In genomic region chr2:177246523-177247030, GRCh38 we compare ENCODE assay signal across 8 cellular contexts. TPM values are rescaled to one million over a fixed set of nuclear protein-coding genes. Genes with fewer than 3 reads are reported as not detected.
DNase-seq lines count a peak whose midpoint lies in the region; ATAC-seq and TF ChIP-seq lines count a peak whose summit lies in the region.
"Not testable (repeated sequence)": the region's sequence is repeated elsewhere in the genome, so short reads cannot be mapped to it uniquely, and the experiment has no call there.

No MANE protein-coding gene starts in this region.

- not testable (repeated sequence) for H3K9me2 ChIP-seq in Karpas-422 (replicated peaks; ENCODE audit: insufficient read depth, low read length)

- peak overlapping the region in 6 of 7 donors; percentile 22 to 76 (median 56) for H3K27ac Mint-ChIP-seq in CD4-positive, alpha-beta memory T cell
- peak overlapping the region; percentile 45 for H3K27ac Mint-ChIP-seq in activated CD4-positive, alpha-beta memory T cell treated with anti-CD3 and anti-CD28 coated beads for 36 hours
- H3K27ac Mint-ChIP-seq in activated naive CD8-positive, alpha-beta T cell treated with anti-CD3 and anti-CD28 coated beads, Interleukin-2, amount 50 U/mL, for 24 hours: peak overlapping the region; percentile 35

- not testable (repeated sequence) for H4K8ac ChIP-seq in mesenchymal stem cell (ENCODE audit: low read length); trophoblast cell (ENCODE audit: low read depth, low read length)

- H2BK15ac ChIP-seq in mesenchymal stem cell (ENCODE audit: low read depth, poor library complexity, severe bottlenecking): not testable (repeated sequence)

- H3K14ac ChIP-seq in mesenchymal stem cell (ENCODE audit: low read length in 2 of 2); trophoblast cell (ENCODE audit: low read length): not testable (repeated sequence)

- H4K12ac ChIP-seq in trophoblast cell (ENCODE audit: low read depth, low read length): not testable (repeated sequence)

- not testable (repeated sequence) for H2AK5ac ChIP-seq in mesenchymal stem cell (ENCODE audit: low read length, severe bottlenecking); trophoblast cell (ENCODE audit: low read length)

- not testable (repeated sequence) for H4K91ac ChIP-seq in mesenchymal stem cell (ENCODE audit: low read length); trophoblast cell (ENCODE audit: low read depth, low read length)

- peaks cover 65 to 93% (median 76%) of the 10 kb centered on the region in 4 donors for H3K4me1 Mint-ChIP-seq in CD4-positive, alpha-beta memory T cell
- H3K4me1 Mint-ChIP-seq in activated CD4-positive, alpha-beta memory T cell treated with anti-CD3 and anti-CD28 coated beads for 36 hours (ENCODE audit: low read depth): peaks cover 80% of the 10 kb centered on the region
- peaks cover 78% of the 10 kb centered on the region for H3K4me1 Mint-ChIP-seq in activated naive CD8-positive, alpha-beta T cell treated with anti-CD3 and anti-CD28 coated beads, Interleukin-2, amount 50 U/mL, for 24 hours

- not testable (repeated sequence) for H2BK120ac ChIP-seq in mesenchymal stem cell (ENCODE audit: low read depth, low read length); trophoblast cell (ENCODE audit: insufficient read depth, low read length, poor library complexity)

- H3K18ac ChIP-seq in mesenchymal stem cell (ENCODE audit: low read depth in 1 of 2, low read length in 2 of 2); trophoblast cell (ENCODE audit: low read length): not testable (repeated sequence)

- not testable (repeated sequence) for H3K27me3 Mint-ChIP-seq in CD4-positive, alpha-beta memory T cell; activated CD4-positive, alpha-beta memory T cell treated with anti-CD3 and anti-CD28 coated beads for 36 hours; activated naive CD8-positive, alpha-beta T cell treated with anti-CD3 and anti-CD28 coated beads, Interleukin-2, amount 50 U/mL, for 24 hours

- not testable (repeated sequence) for H2AFZ ChIP-seq in Karpas-422 (ENCODE audit: low read length); mesenchymal stem cell (ENCODE audit: low read depth, low read length); trophoblast cell (ENCODE audit: insufficient read depth, low read length, poor library complexity)

- peak overlapping the region; percentile 39 for H3K9ac ChIP-seq in Karpas-422 (ENCODE audit: low read length)
- peak overlapping the region; percentile 19 for H3K9ac ChIP-seq in mesenchymal stem cell (ENCODE audit: low read length)
- not testable (repeated sequence) for H3K9ac ChIP-seq in trophoblast cell (ENCODE audit: low read length)

- H3K79me2 ChIP-seq in Karpas-422 (ENCODE audit: low read length) (peaks cover 100% of the 10 kb centered on the region), trophoblast cell (ENCODE audit: control insufficient read depth, insufficient read depth, low read length, poor library complexity) (peaks cover 22% of the 10 kb centered on the region)

- 73% methylated on average over 2 of the region's 2 CpGs for WGBS in esophagus squamous epithelium, 2 donors
- WGBS in mesenchymal stem cell: 100% methylated on average over 2 of the region's 2 CpGs
- WGBS in trophoblast cell (ENCODE audit: extremely low coverage, insufficient coverage, insufficient read length): no CpG with 5 or more reads among the region's 2 CpGs

- H4K20me1 ChIP-seq in Karpas-422 (ENCODE audit: insufficient read depth, low read depth, low read length): peaks cover 15% of the 10 kb centered on the region; the same call in 1 of the 2 replicates

- H3K4me2 ChIP-seq in Karpas-422 (ENCODE audit: low read depth, low read length, poor library complexity, severe bottlenecking): peak overlapping the region; percentile 65
- not testable (repeated sequence) for H3K4me2 ChIP-seq in mesenchymal stem cell (ENCODE audit: low read length, poor library complexity, severe bottlenecking); trophoblast cell (ENCODE audit: low read length)

- H3K79me1 ChIP-seq in mesenchymal stem cell (replicated peaks; ENCODE audit: low read length, poor library complexity, severe bottlenecking): not testable (repeated sequence)
- H3K79me1 ChIP-seq in trophoblast cell (ENCODE audit: low read length): peaks cover 18% of the 10 kb centered on the region

- H2BK5ac ChIP-seq in mesenchymal stem cell (ENCODE audit: low read depth, low read length, poor library complexity, severe bottlenecking); trophoblast cell (ENCODE audit: low read depth, low read length, poor library complexity): not testable (repeated sequence)

- intact Hi-C loops in CD4-positive, alpha-beta memory T cell (cut with micrococcal nuclease); activated CD4-positive, alpha-beta memory T cell treated with anti-CD3 and anti-CD28 coated beads for 36 hours (cut with micrococcal nuclease); esophagus squamous epithelium (cut with DNase I): not testable (repeated sequence)

- peak overlapping the region in 2 of 8 donors; percentile 30 to 43 for H3K4me3 Mint-ChIP-seq in CD4-positive, alpha-beta memory T cell
- not testable (repeated sequence) for H3K4me3 Mint-ChIP-seq in activated CD4-positive, alpha-beta memory T cell treated with anti-CD3 and anti-CD28 coated beads for 36 hours; activated naive CD8-positive, alpha-beta T cell treated with anti-CD3 and anti-CD28 coated beads, Interleukin-2, amount 50 U/mL, for 24 hours

- not testable (repeated sequence) for H3K36me3 ChIP-seq in CD4-positive, alpha-beta memory T cell (ENCODE audit: insufficient read depth, low read length); trophoblast cell (ENCODE audit: control insufficient read depth in 1 of 2, insufficient read depth in 2 of 2, low read length in 2 of 2); thoracic aorta
- H3K36me3 ChIP-seq in Karpas-422 (ENCODE audit: insufficient read depth, low read length) (peaks cover 14% of the 10 kb centered on the region), esophagus squamous epithelium (peaks cover 3 to 43% (median 4%) of the 10 kb centered on the region in 3 donors), mesenchymal stem cell (ENCODE audit: control insufficient read depth in 1 of 2, insufficient read depth in 2 of 2, low read depth in 1 of 2, low read length in 2 of 2) (peaks cover 3 to 37% of the 10 kb centered on the region in 2 experiments)

- not testable (repeated sequence) for H3K23ac ChIP-seq in mesenchymal stem cell (ENCODE audit: low read length in 2 of 2); trophoblast cell (ENCODE audit: low read length)

- H3K27me3 ChIP-seq in CD4-positive, alpha-beta memory T cell (ENCODE audit: insufficient read depth, low read length); Karpas-422 (ENCODE audit: low read length); esophagus squamous epithelium; mesenchymal stem cell (ENCODE audit: control insufficient read depth in 1 of 2, insufficient read depth in 1 of 2, low read length in 2 of 2); trophoblast cell (ENCODE audit: insufficient read depth, low read length); thoracic aorta (replicated peaks; ENCODE audit: insufficient read depth): not testable (repeated sequence)

- H3K9me3 ChIP-seq in CD4-positive, alpha-beta memory T cell (ENCODE audit: control insufficient read depth in 1 of 2, low read length in 2 of 2); Karpas-422 (ENCODE audit: low read length); esophagus squamous epithelium; mesenchymal stem cell (ENCODE audit: control insufficient read depth, low read length); trophoblast cell (ENCODE audit: insufficient read depth, low read depth, low read length); thoracic aorta: not testable (repeated sequence)

- peaks cover 12 to 43% of the 10 kb centered on the region in 2 donors for H3K36me3 Mint-ChIP-seq in CD4-positive, alpha-beta memory T cell
- peaks cover 10% of the 10 kb centered on the region for H3K36me3 Mint-ChIP-seq in activated CD4-positive, alpha-beta memory T cell treated with anti-CD3 and anti-CD28 coated beads for 36 hours
- peaks cover 31% of the 10 kb centered on the region for H3K36me3 Mint-ChIP-seq in activated naive CD8-positive, alpha-beta T cell treated with anti-CD3 and anti-CD28 coated beads, Interleukin-2, amount 50 U/mL, for 24 hours (ENCODE audit: low read depth)

- not testable (repeated sequence) for H3K9me3 Mint-ChIP-seq in CD4-positive, alpha-beta memory T cell; activated CD4-positive, alpha-beta memory T cell treated with anti-CD3 and anti-CD28 coated beads for 36 hours; activated naive CD8-positive, alpha-beta T cell treated with anti-CD3 and anti-CD28 coated beads, Interleukin-2, amount 50 U/mL, for 24 hours

- POLR2A ChIA-PET in CD4-positive, alpha-beta memory T cell (lab: Charles Lee; ENCODE audit: partially characterized antibody): interaction anchor here (1.7 kb wide), 1 partner anchor 35 kb away, joined by 4 read pairs; no protein-coding TSS in a partner anchor
- POLR2A ChIA-PET in activated CD4-positive, alpha-beta memory T cell treated with anti-CD3 and anti-CD28 coated beads for 36 hours (lab: Charles Lee): interaction anchor here (0.6 to 1.2 kb wide), 3 partner anchors 17 to 109 kb away, joined by 4 to 5 read pairs (median 4); no protein-coding TSS in a partner anchor

- not testable (repeated sequence) for ATAC-seq in activated naive CD8-positive, alpha-beta T cell treated with anti-CD3 and anti-CD28 coated beads, Interleukin-2, amount 50 U/mL, for 24 hours; thoracic aorta (ENCODE audit: insufficient number of reproducible peaks, low FRiP score, low read depth)

- TF ChIP-seq POLR2A in esophagus squamous epithelium (IDR thresholded peaks at IDR 0.05): not testable (repeated sequence)

- not testable (repeated sequence) for H3K4ac ChIP-seq in mesenchymal stem cell (ENCODE audit: low read depth in 1 of 2, low read length in 2 of 2)
- peak overlapping the region; percentile 49 for H3K4ac ChIP-seq in trophoblast cell (ENCODE audit: low read depth, low read length)

- H3K27ac ChIP-seq in CD4-positive, alpha-beta memory T cell (ENCODE audit: low read depth, low read length); mesenchymal stem cell (ENCODE audit: low read length, poor library complexity, severe bottlenecking); trophoblast cell (ENCODE audit: low read depth, low read length): not testable (repeated sequence)
- peak overlapping the region; percentile 95 for H3K27ac ChIP-seq in Karpas-422 (ENCODE audit: low read length)
- peak overlapping the region; percentile 40 to 89 (median 72) for H3K27ac ChIP-seq in esophagus squamous epithelium
- peak overlapping the region; percentile 62 to 97 for H3K27ac ChIP-seq in thoracic aorta

- CTCF ChIA-PET in CD4-positive, alpha-beta memory T cell (lab: Charles Lee; ENCODE audit: partially characterized antibody): interaction anchor here (3.7 kb wide), 1 partner anchor 17 kb away, joined by 19 read pairs; the partner anchor contains the start of gene NFE2L2
- CTCF ChIA-PET in activated CD4-positive, alpha-beta memory T cell treated with anti-CD3 and anti-CD28 coated beads for 36 hours (lab: Charles Lee): interaction anchor here (1.0 kb wide), 1 partner anchor 82 kb away, joined by 3 read pairs; no protein-coding TSS in a partner anchor

- not testable (repeated sequence) for DNase-seq in CD4-positive, alpha-beta memory T cell; Karpas-422; activated CD4-positive, alpha-beta memory T cell treated with anti-CD3 and anti-CD28 coated beads for 36 hours; activated naive CD8-positive, alpha-beta T cell treated with anti-CD3 and anti-CD28 coated beads, Interleukin-2, amount 50 U/mL, for 24 hours; esophagus squamous epithelium (lab: John Stamatoyannopoulos, UW); mesenchymal stem cell; trophoblast cell; thoracic aorta (ENCODE audit: low spot score)

- not testable (repeated sequence) for TF ChIP-seq CTCF in esophagus squamous epithelium (IDR thresholded peaks at IDR 0.05); thoracic aorta (IDR thresholded peaks at IDR 0.05)

- H3K4me3 ChIP-seq in CD4-positive, alpha-beta memory T cell (ENCODE audit: low read length in 2 of 2); esophagus squamous epithelium; mesenchymal stem cell (ENCODE audit: insufficient read depth in 1 of 2, low read depth in 1 of 2, low read length in 2 of 2); trophoblast cell (ENCODE audit: low read depth, low read length); thoracic aorta: not testable (repeated sequence)
- H3K4me3 ChIP-seq in Karpas-422 (ENCODE audit: low read length): peak overlapping the region; percentile 22

- peaks cover 79% of the 10 kb centered on the region for H3K4me1 ChIP-seq in CD4-positive, alpha-beta memory T cell (ENCODE audit: insufficient read depth, low read length)
- peaks cover 99% of the 10 kb centered on the region for H3K4me1 ChIP-seq in Karpas-422 (ENCODE audit: low read length)
- H3K4me1 ChIP-seq in esophagus squamous epithelium: peaks cover 57 to 100% (median 80%) of the 10 kb centered on the region in 3 donors
- H3K4me1 ChIP-seq in mesenchymal stem cell (ENCODE audit: control insufficient read depth, insufficient read depth, low read depth, low read length): peaks cover 16% of the 10 kb centered on the region
- H3K4me1 ChIP-seq in trophoblast cell (ENCODE audit: control insufficient read depth in 1 of 2, insufficient read depth in 2 of 2, low read length in 2 of 2): peaks cover 17 to 26% of the 10 kb centered on the region in 2 experiments
- peaks cover 80 to 90% of the 10 kb centered on the region in 2 donors for H3K4me1 ChIP-seq in thoracic aorta (ENCODE audit: control insufficient read depth in 1 of 2, low read depth in 2 of 2)

- H2BK12ac ChIP-seq in mesenchymal stem cell (ENCODE audit: low read length in 2 of 2); trophoblast cell (ENCODE audit: low read length): not testable (repeated sequence)

RNA-seq across cellular contexts. Expression of gene NFE2L2, which starts 17.9 kb away (rescaled TPM):
- total RNA-seq in CD4-positive, alpha-beta memory T cell: 10 to 100 TPM; 86.9 TPM
- polyA plus RNA-seq in CD4-positive, alpha-beta memory T cell: 10 to 100 TPM; 39.6 to 63.6 TPM
- 33.1 and 66.7 TPM in 2 replicates for total RNA-seq in Karpas-422 (2014; rRNA removed; shearing (Covaris generic); ENCODE audit: low replicate concordance)
- total RNA-seq in activated CD4-positive, alpha-beta memory T cell treated with anti-CD3 and anti-CD28 coated beads for 36 hours: 10 to 100 TPM; 51.3 to 52.0 TPM
- 100 to 1,000 TPM; 147 to 315 (median 189) TPM for total RNA-seq in esophagus squamous epithelium
- 73.3 TPM for polyA plus RNA-seq in mesenchymal stem cell (2013, experiment 1 of 2)
- polyA plus RNA-seq in mesenchymal stem cell (2013, experiment 2 of 2): 78.2 TPM
- polyA plus RNA-seq in trophoblast cell (2013): 78.1 and 80.1 TPM in 2 replicates
- total RNA-seq in thoracic aorta: 100 to 1,000 TPM in 1 of 2 donors, 10 to 100 TPM in 1; 64.3 to 155 TPM

RNA-seq across cellular contexts. Expression of gene HNRNPA3, which starts 34.0 kb away (rescaled TPM):
- 100 to 1,000 TPM; 172 to 175 TPM for total RNA-seq in CD4-positive, alpha-beta memory T cell
- polyA plus RNA-seq in CD4-positive, alpha-beta memory T cell: 10 to 100 TPM; 41.1 to 64.5 TPM
- total RNA-seq in Karpas-422 (2014; rRNA removed; shearing (Covaris generic); ENCODE audit: low replicate concordance): 51.7 and 62.7 TPM in 2 replicates
- total RNA-seq in activated CD4-positive, alpha-beta memory T cell treated with anti-CD3 and anti-CD28 coated beads for 36 hours: 100 to 1,000 TPM; 303 to 311 TPM
- total RNA-seq in esophagus squamous epithelium (10 to 100 TPM; 34.9 to 78.2 (median 61.6) TPM), thoracic aorta (10 to 100 TPM; 60.1 to 98.4 TPM)
- polyA plus RNA-seq in mesenchymal stem cell (2013, experiment 1 of 2): 192 TPM
- polyA plus RNA-seq in mesenchymal stem cell (2013, experiment 2 of 2): 202 TPM
- polyA plus RNA-seq in trophoblast cell (2013): 339 and 340 TPM in 2 replicates
